ENCODE assay signal across 16 cellular contexts in the genomic region with DNA sequence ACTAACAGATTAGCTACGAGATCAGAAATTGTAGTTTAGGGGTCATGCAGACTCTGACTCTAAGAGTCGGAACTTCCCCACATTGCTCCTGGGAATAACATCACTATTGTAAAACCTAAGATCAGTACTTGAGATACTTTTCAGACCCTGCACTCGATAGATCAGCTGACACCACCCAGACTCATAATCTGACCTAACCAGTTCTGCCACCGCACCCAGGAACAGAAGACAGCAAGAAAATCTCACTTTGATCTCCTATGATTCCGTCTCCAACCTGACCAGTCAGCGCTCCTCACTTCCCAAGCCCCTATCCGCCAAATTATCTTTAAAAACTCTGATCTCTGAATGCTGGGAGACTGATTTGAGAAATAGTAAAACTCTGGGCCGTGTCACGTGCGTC. TPM values are rescaled to one million over a fixed set of nuclear protein-coding genes. Genes with fewer than 3 reads are reported as not detected.
A peak's percentile ranks its signal among the peaks of the same experiment; 100 is the strongest.
DNase-seq lines count a peak whose midpoint lies in the region; ATAC-seq and TF ChIP-seq lines count a peak whose summit lies in the region.
"Had no signal": no experiment of that assay in that cellular context is flagged by ENCODE, and none has a peak within 500 bp of the region (broad histone marks: within the 10 kb centered on the region; RNA-seq: fewer than 3 reads in every experiment).

No MANE protein-coding gene starts in this region.

- H3K4me1 ChIP-seq in lower lobe of right lung: no peaks in the 10 kb centered on the region
- H3K4me1 ChIP-seq in transverse colon: peaks cover 0 to 23% (median 10%) of the 10 kb centered on the region in 4 donors

- H3K27ac ChIP-seq in lower lobe of right lung (no peak overlapping the region), transverse colon (peak overlapping the region in 1 of 4 donors; percentile 36)
- H3K27ac ChIP-seq: heart right ventricle, WERI-Rb-1 had no signal

- TF ChIP-seq EP300 in transverse colon (IDR thresholded peaks at IDR 0.05; ENCODE audit: low read depth): no peak

- peaks cover 61% of the 10 kb centered on the region for H3K4me1 Mint-ChIP-seq in WTC11
- H3K4me1 Mint-ChIP-seq in activated T-cell treated with anti-CD3 and anti-CD28 coated beads, Interleukin-2, amount 50 U/mL, for 4 hours (ENCODE audit: low read depth): no peaks in the 10 kb centered on the region
- H3K4me1 Mint-ChIP-seq: activated CD4-positive, alpha-beta memory T cell treated with anti-CD3 and anti-CD28 coated beads, Interleukin-2, amount 10 ng/mL, durations not matched to agents 7 days and 5 days; activated naive CD8-positive, alpha-beta T cell treated with anti-CD3 and anti-CD28 coated beads, Interleukin-2, amount 10 ng/mL, durations not matched to agents 7 days and 5 days; T-cell had no signal

- in situ Hi-C loops in transverse colon (cut with MboI; ENCODE audit: low pct_ligation_motif_present in 1 of 4, low pct_unique_long_range_greater_than_20kb in 1 of 4, low sequenced_read_pairs in 3 of 4): loop anchor here in 2 of 4 donors (25.0 kb wide), 1 partner anchor 230 kb away; no protein-coding TSS in a partner anchor

- CTCF ChIA-PET in WTC11 (lab: Charles Lee): interaction anchor here (0.6 to 4.3 kb wide), 3 partner anchors 9 to 96 kb away, joined by 3 to 45 read pairs (median 33); no protein-coding TSS in a partner anchor

- peak overlapping the region; percentile 19; the same call in 1 of the 2 replicates for H3K4me3 ChIP-seq in LNCaP clone FGC (ENCODE audit: low read depth, low read length)
- no peak overlapping the region for H3K4me3 ChIP-seq in lower lobe of right lung
- no peak overlapping the region for H3K4me3 ChIP-seq in transverse colon
- H3K4me3 ChIP-seq: heart right ventricle, K562 had no signal

- peaks cover 9% of the 10 kb centered on the region for H3K27me3 Mint-ChIP-seq in WTC11 (ENCODE audit: low read depth)
- H3K27me3 Mint-ChIP-seq in activated T-cell treated with anti-CD3 and anti-CD28 coated beads, Interleukin-2, amount 50 U/mL, for 4 hours (ENCODE audit: low read depth): peaks cover 11% of the 10 kb centered on the region

- TF ChIP-seq CTCF in LNCaP clone FGC (IDR thresholded peaks at IDR 0.05; ENCODE audit: control insufficient read depth, extremely low read depth, insufficient read depth) (no peak), WTC11 (IDR thresholded peaks at IDR 0.05) (no peak), lower lobe of right lung (IDR thresholded peaks at IDR 0.05) (no peak), transverse colon (IDR thresholded peaks at IDR 0.05) (no peak)

- H3K36me3 ChIP-seq in lower lobe of right lung: no peaks in the 10 kb centered on the region
- no peaks in the 10 kb centered on the region for H3K36me3 ChIP-seq in transverse colon
- H3K36me3 ChIP-seq: heart right ventricle, WERI-Rb-1 had no signal

- H3K27me3 ChIP-seq in lower lobe of right lung (ENCODE audit: low read depth) (peaks cover 6% of the 10 kb centered on the region), transverse colon (peaks cover 13% of the 10 kb centered on the region)

- no peak overlapping the region for H3K4me3 Mint-ChIP-seq in WTC11
- H3K4me3 Mint-ChIP-seq in activated T-cell treated with anti-CD3 and anti-CD28 coated beads, Interleukin-2, amount 50 U/mL, for 4 hours: no peak overlapping the region
- H3K4me3 Mint-ChIP-seq: activated CD4-positive, alpha-beta memory T cell treated with anti-CD3 and anti-CD28 coated beads, Interleukin-2, amount 10 ng/mL, durations not matched to agents 7 days and 5 days; activated naive CD8-positive, alpha-beta T cell treated with anti-CD3 and anti-CD28 coated beads, Interleukin-2, amount 10 ng/mL, durations not matched to agents 7 days and 5 days; T-cell had no signal

- TF ChIP-seq POLR2A in transverse colon (IDR thresholded peaks at IDR 0.05): no peak

- 54 to 63% methylated on average over 4 to 10 of the region's 10 CpGs for whole genome bisulfite sequencing in transverse colon (ENCODE audit: low coverage in 1 of 2), 2 donors

- intact Hi-C loops in lower lobe of right lung (cut with DNase I) (no loop called here), transverse colon (cut with DNase I; ENCODE audit: low total_unique reads) (no loop called here)

- no peaks in the 10 kb centered on the region for H3K36me3 Mint-ChIP-seq in WTC11
- no peaks in the 10 kb centered on the region for H3K36me3 Mint-ChIP-seq in activated T-cell treated with anti-CD3 and anti-CD28 coated beads, Interleukin-2, amount 50 U/mL, for 4 hours (ENCODE audit: insufficient read depth)
- H3K36me3 Mint-ChIP-seq: activated naive CD8-positive, alpha-beta T cell treated with anti-CD3 and anti-CD28 coated beads, Interleukin-2, amount 10 ng/mL, durations not matched to agents 7 days and 5 days; T-cell had no signal

- H3K9me3 Mint-ChIP-seq in WTC11: no peaks in the 10 kb centered on the region
- H3K9me3 Mint-ChIP-seq in activated T-cell treated with anti-CD3 and anti-CD28 coated beads, Interleukin-2, amount 50 U/mL, for 4 hours: no peaks in the 10 kb centered on the region
- H3K9me3 Mint-ChIP-seq: activated CD4-positive, alpha-beta memory T cell treated with anti-CD3 and anti-CD28 coated beads, Interleukin-2, amount 10 ng/mL, durations not matched to agents 7 days and 5 days; activated naive CD8-positive, alpha-beta T cell treated with anti-CD3 and anti-CD28 coated beads, Interleukin-2, amount 10 ng/mL, durations not matched to agents 7 days and 5 days; T-cell had no signal

- DNase-seq in LNCaP clone FGC (ENCODE audit: low read depth): no peak
- DNase-seq in WTC11 (ENCODE audit: low spot score): no peak
- no peak for DNase-seq in lower lobe of right lung
- DNase-seq in transverse colon: peak; percentile 73
- DNase-seq in SW480 (ENCODE audit: low spot score): no peak
- no peak for DNase-seq in H4 (ENCODE audit: low spot score)
- DNase-seq in activated T-cell treated with anti-CD3 and anti-CD28 coated beads, Interleukin-2, amount 50 U/mL, for 4 hours: no peak
- DNase-seq: activated CD4-positive, alpha-beta memory T cell treated with anti-CD3 and anti-CD28 coated beads, Interleukin-2, amount 10 ng/mL, durations not matched to agents 7 days and 5 days; activated naive CD8-positive, alpha-beta T cell treated with anti-CD3 and anti-CD28 coated beads, Interleukin-2, amount 10 ng/mL, durations not matched to agents 7 days and 5 days; AML-193; heart right ventricle; NCI-H1092; stimulated activated CD4-positive, alpha-beta T cell treated with anti-CD3 and anti-CD28 coated beads, Interleukin-2, amount 100 ng/mL, for 48 hours; T-cell; WERI-Rb-1 had no signal

- ATAC-seq in WTC11 (no peak), lower lobe of right lung (peak; percentile 20 to 57)
- ATAC-seq in activated T-cell treated with anti-CD3 and anti-CD28 coated beads, Interleukin-2, amount 50 U/mL, for 4 hours: no peak
- ATAC-seq: heart right ventricle, K562, T-cell had no signal

- H3K9me3 ChIP-seq in lower lobe of right lung (no peaks in the 10 kb centered on the region), transverse colon (no peaks in the 10 kb centered on the region)
- H3K9me3 ChIP-seq: heart right ventricle had no signal

- POLR2A ChIA-PET in WTC11 (lab: Charles Lee): no interaction called here

- H3K27ac Mint-ChIP-seq in WTC11: peak overlapping the region; percentile 1; the same call in 1 of the 2 replicates
- H3K27ac Mint-ChIP-seq: activated CD4-positive, alpha-beta memory T cell treated with anti-CD3 and anti-CD28 coated beads, Interleukin-2, amount 10 ng/mL, durations not matched to agents 7 days and 5 days; activated naive CD8-positive, alpha-beta T cell treated with anti-CD3 and anti-CD28 coated beads, Interleukin-2, amount 10 ng/mL, durations not matched to agents 7 days and 5 days; T-cell had no signal

TF ChIP-seq in WTC11, 78 proteins besides CTCF, POLR2A, EP300 and RAD21:
- TF ChIP-seq ZSCAN18 (CRISPR knock-in tag; IDR thresholded peaks at IDR 0.05) (no peak), JUN (CRISPR knock-in tag; IDR thresholded peaks at IDR 0.05) (no peak), ETV6 (CRISPR knock-in tag; IDR thresholded peaks at IDR 0.05) (no peak)
- TF ChIP-seq, protein P1, sequence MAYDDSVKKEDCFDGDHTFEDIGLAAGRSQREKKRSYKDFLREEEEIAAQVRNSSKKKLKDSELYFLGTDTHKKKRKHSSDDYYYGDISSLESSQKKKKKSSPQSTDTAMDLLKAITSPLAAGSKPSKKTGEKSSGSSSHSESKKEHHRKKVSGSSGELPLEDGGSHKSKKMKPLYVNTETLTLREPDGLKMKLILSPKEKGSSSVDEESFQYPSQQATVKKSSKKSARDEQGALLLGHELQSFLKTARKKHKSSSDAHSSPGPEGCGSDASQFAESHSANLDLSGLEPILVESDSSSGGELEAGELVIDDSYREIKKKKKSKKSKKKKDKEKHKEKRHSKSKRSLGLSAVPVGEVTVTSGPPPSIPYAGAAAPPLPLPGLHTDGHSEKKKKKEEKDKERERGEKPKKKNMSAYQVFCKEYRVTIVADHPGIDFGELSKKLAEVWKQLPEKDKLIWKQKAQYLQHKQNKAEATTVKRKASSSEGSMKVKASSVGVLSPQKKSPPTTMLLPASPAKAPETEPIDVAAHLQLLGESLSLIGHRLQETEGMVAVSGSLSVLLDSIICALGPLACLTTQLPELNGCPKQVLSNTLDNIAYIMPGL (CRISPR knock-in tag; IDR thresholded peaks at IDR 0.05): no peak

RNA-seq across cellular contexts. Expression of gene ASGR2, which starts 27.2 kb away (rescaled TPM):
- total RNA-seq in WTC11 (2021): 0.13 to 0.30 TPM (median 0.14 TPM) in 3 replicates
- 1.3 TPM for total RNA-seq in lower lobe of right lung
- under 1 TPM in 1 of 4 donors, not detected in 3; 0.32 TPM for total RNA-seq in transverse colon
- total RNA-seq in H4 (2014; rRNA removed; shearing (Covaris generic)): 0.10 TPM in 1 of 2 replicates, not detected in the other
- under 1 TPM in 1 of 3 donors, not detected in 2; 0.25 TPM for total RNA-seq in activated T-cell treated with anti-CD3 and anti-CD28 coated beads, Interleukin-2, amount 50 U/mL, for 4 hours
- total RNA-seq: activated CD4-positive, alpha-beta memory T cell treated with anti-CD3 and anti-CD28 coated beads, Interleukin-2, amount 10 ng/mL, durations not matched to agents 7 days and 5 days; activated naive CD8-positive, alpha-beta T cell treated with anti-CD3 and anti-CD28 coated beads, Interleukin-2, amount 10 ng/mL, durations not matched to agents 7 days and 5 days; K562 had no signal

RNA-seq across cellular contexts. Expression of gene ASGR1, which starts 37.3 kb away (rescaled TPM):
- 13.3 to 17.7 TPM (median 15.8 TPM) in 3 replicates for total RNA-seq in WTC11 (2021)
- total RNA-seq in lower lobe of right lung: 5.1 TPM
- total RNA-seq in transverse colon: under 1 TPM in 2 of 4 donors, not detected in 2; 0.48 to 0.82 TPM
- 1.4 TPM in 1 of 2 replicates, not detected in the other for total RNA-seq in H4 (2014; rRNA removed; shearing (Covaris generic))
- 1 to 10 TPM in 2 of 3 donors, under 1 TPM in 1; 0.63 to 1.3 (median 1.1) TPM for total RNA-seq in activated T-cell treated with anti-CD3 and anti-CD28 coated beads, Interleukin-2, amount 50 U/mL, for 4 hours

Comparison
In these comparisons a context has a peak if more than half of its experiments do, and no peak if none do; other contexts are left out.
1. ATAC-seq: peak in lower lobe of right lung (2 of 2); none in WTC11 (single experiment) and activated T-cell treated with anti-CD3 and anti-CD28 coated beads, Interleukin-2, amount 50 U/mL, for 4 hours (0 of 2).